ENCODE assay signal across 27 cellular contexts in the genomic region with DNA sequence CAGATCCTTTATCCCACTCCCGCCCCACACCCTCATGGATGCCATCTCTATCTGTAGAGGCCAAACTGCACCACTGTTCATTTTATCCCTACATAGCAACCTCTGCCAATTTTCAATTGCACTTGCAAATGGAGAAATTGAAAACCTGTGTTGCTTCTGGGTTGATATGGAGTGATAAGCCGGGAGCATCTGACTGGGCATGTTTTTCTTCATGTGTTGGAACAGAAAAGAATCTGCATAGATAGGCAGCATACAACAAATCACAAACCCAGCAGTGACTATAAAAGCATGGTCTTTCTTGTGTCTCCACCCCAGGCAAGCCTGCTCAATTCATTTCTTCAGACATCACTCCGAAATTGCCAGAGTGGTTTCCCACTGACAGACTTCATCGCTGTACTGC.
"Had no signal": no experiment of that assay in that cellular context is flagged by ENCODE, and none has a peak within 500 bp of the region (broad histone marks: within the 10 kb centered on the region; RNA-seq: fewer than 3 reads in every experiment).

No MANE protein-coding gene starts in this region.

- H3K27ac ChIP-seq: neural progenitor cell, ovary, parathyroid adenoma, psoas muscle, right lobe of liver, sigmoid colon, stomach, thoracic aorta, thyroid gland, tibial nerve, upper lobe of left lung, vagina had no signal

- H3K9me3 Mint-ChIP-seq: natural killer cell; nephron; neural progenitor cell; stimulated activated effector memory CD8-positive, alpha-beta T cell treated with anti-CD3 and anti-CD28 coated beads, Interleukin-12 subunit alpha, Interleukin-12 subunit beta, amount 100 ng/mL, for 72 hours; stimulated activated naive B cell treated with anti-CD40 and anti-IgM and Interleukin-4, amounts not matched to agents 10 μg/mL and 1 μg/mL and 100 μg/mL, for 72 hours; stimulated activated naive CD8-positive, alpha-beta T cell treated with anti-CD3 and anti-CD28 coated beads, Interleukin-15, Interleukin-2, amounts not matched to agents 100 ng/mL and 50 ng/mL, for 24 hours had no signal

- H3K4me3 ChIP-seq: neural progenitor cell, ovary, psoas muscle, right lobe of liver, sigmoid colon, stomach, thoracic aorta, thyroid gland, tibial nerve, upper lobe of left lung, vagina had no signal

- H3K27ac Mint-ChIP-seq: natural killer cell; nephron; neural progenitor cell; progenitor cell of endocrine pancreas; stimulated activated effector memory CD8-positive, alpha-beta T cell treated with anti-CD3 and anti-CD28 coated beads, Interleukin-12 subunit alpha, Interleukin-12 subunit beta, amount 100 ng/mL, for 72 hours; stimulated activated naive B cell treated with anti-CD40 and anti-IgM and Interleukin-4, amounts not matched to agents 10 μg/mL and 1 μg/mL and 100 μg/mL, for 72 hours; stimulated activated naive CD8-positive, alpha-beta T cell treated with anti-CD3 and anti-CD28 coated beads, Interleukin-15, Interleukin-2, amounts not matched to agents 100 ng/mL and 50 ng/mL, for 24 hours had no signal

- H3K4me2 ChIP-seq: neural progenitor cell had no signal

- H3K4me1 ChIP-seq: neural progenitor cell, parathyroid adenoma, psoas muscle, right lobe of liver, sigmoid colon, stomach, tibial nerve, upper lobe of left lung, vagina had no signal

- H3K9ac ChIP-seq: neural progenitor cell, parathyroid adenoma had no signal

- H3K36me3 ChIP-seq: neural progenitor cell, ovary, right lobe of liver, sigmoid colon, stomach, thoracic aorta, thyroid gland, tibial nerve, upper lobe of left lung, vagina had no signal

- H3K36me3 Mint-ChIP-seq: natural killer cell; neural progenitor cell; stimulated activated effector memory CD8-positive, alpha-beta T cell treated with anti-CD3 and anti-CD28 coated beads, Interleukin-12 subunit alpha, Interleukin-12 subunit beta, amount 100 ng/mL, for 72 hours; stimulated activated naive B cell treated with anti-CD40 and anti-IgM and Interleukin-4, amounts not matched to agents 10 μg/mL and 1 μg/mL and 100 μg/mL, for 72 hours had no signal

- H3K4me3 Mint-ChIP-seq: natural killer cell; nephron; neural progenitor cell; stimulated activated effector memory CD8-positive, alpha-beta T cell treated with anti-CD3 and anti-CD28 coated beads, Interleukin-12 subunit alpha, Interleukin-12 subunit beta, amount 100 ng/mL, for 72 hours; stimulated activated naive B cell treated with anti-CD40 and anti-IgM and Interleukin-4, amounts not matched to agents 10 μg/mL and 1 μg/mL and 100 μg/mL, for 72 hours; stimulated activated naive CD8-positive, alpha-beta T cell treated with anti-CD3 and anti-CD28 coated beads, Interleukin-15, Interleukin-2, amounts not matched to agents 100 ng/mL and 50 ng/mL, for 24 hours had no signal

- DNase-seq: natural killer cell; occipital lobe; ovary; posterior cingulate gyrus; psoas muscle; right cardiac atrium; right lobe of liver; sigmoid colon; small intestine; stimulated activated CD4-positive, alpha-beta T cell treated with anti-CD3 and anti-CD28 coated beads, Interleukin-15, amount 100 ng/mL, for 24 hours; stimulated activated CD4-positive, alpha-beta T cell treated with anti-CD3 and anti-CD28 coated beads, Interleukin-2, amount 100 ng/mL, for 24 hours; stimulated activated CD4-positive, alpha-beta T cell treated with anti-CD3 and anti-CD28 coated beads, Interleukin-2, amount 100 ng/mL, for 48 hours; stimulated activated CD4-positive, alpha-beta T cell treated with anti-CD3 and anti-CD28 coated beads, Interleukin-4, amount 100 ng/mL, for 24 hours; stimulated activated naive B cell treated with anti-CD40 and anti-IgM and Interleukin-4, amounts not matched to agents 10 μg/mL and 1 μg/mL and 100 μg/mL, for 72 hours; stimulated activated naive CD4-positive, alpha-beta T cell treated with Interleukin-2 at 50 U/mL for 16 hours; stomach; thyroid gland; upper lobe of left lung had no signal

- ATAC-seq: natural killer cell; psoas muscle; right cardiac atrium; right lobe of liver; stimulated activated effector memory CD8-positive, alpha-beta T cell treated with anti-CD3 and anti-CD28 coated beads, Interleukin-12 subunit alpha, Interleukin-12 subunit beta, amount 100 ng/mL, for 72 hours; stimulated activated naive B cell treated with anti-CD40 and anti-IgM and Interleukin-4, amounts not matched to agents 10 μg/mL and 1 μg/mL and 100 μg/mL, for 72 hours had no signal

- H3K9me3 ChIP-seq: ovary, psoas muscle, right lobe of liver, sigmoid colon, stomach, thoracic aorta, thyroid gland, upper lobe of left lung, vagina had no signal

- H3K79me2 ChIP-seq: parathyroid adenoma had no signal

- H3K4me1 Mint-ChIP-seq: natural killer cell; nephron; stimulated activated effector memory CD8-positive, alpha-beta T cell treated with anti-CD3 and anti-CD28 coated beads, Interleukin-12 subunit alpha, Interleukin-12 subunit beta, amount 100 ng/mL, for 72 hours; stimulated activated naive B cell treated with anti-CD40 and anti-IgM and Interleukin-4, amounts not matched to agents 10 μg/mL and 1 μg/mL and 100 μg/mL, for 72 hours had no signal

- H3K27me3 ChIP-seq: neural progenitor cell, ovary, right lobe of liver, sigmoid colon, stomach, thyroid gland, tibial nerve, upper lobe of left lung, vagina had no signal

- H3K27me3 Mint-ChIP-seq: stimulated activated naive CD8-positive, alpha-beta T cell treated with anti-CD3 and anti-CD28 coated beads, Interleukin-15, Interleukin-2, amounts not matched to agents 100 ng/mL and 50 ng/mL, for 24 hours had no signal

- H2AFZ ChIP-seq: neural progenitor cell, parathyroid adenoma had no signal
